Comparison of ENCODE assay signal across 17 cellular contexts in genomic region chr14:102654298-102654697, GRCh38.
DNase-seq lines count a peak whose midpoint lies in the region; ATAC-seq, FAIRE-seq and TF ChIP-seq lines count a peak whose summit lies in the region.
"Had no signal": no experiment of that assay in that cellular context is flagged by ENCODE, and none has a peak within 500 bp of the region (broad histone marks: within the 10 kb centered on the region; RNA-seq: fewer than 3 reads in every experiment).

No MANE protein-coding gene starts in this region.

- peak; percentile 93 to 94 for ATAC-seq in activated CD4-positive, CD25-positive, alpha-beta regulatory T cell treated with anti-CD3 and anti-CD28 coated beads, Interleukin-2, amount 50 U/mL, for 24 hours
- no peak for ATAC-seq in HG03095 (IDR thresholded peaks at IDR 0.05; ENCODE audit: unreplicated experiment)
- ATAC-seq: CD8-positive, alpha-beta T cell had no signal

- H3K36me3 ChIP-seq in bronchial epithelial cell (ENCODE audit: control insufficient read depth, insufficient read depth, low read length): no peaks in the 10 kb centered on the region
- H3K36me3 ChIP-seq: HAP-1 had no signal

- no peak for DNase-seq in activated CD4-positive, CD25-positive, alpha-beta regulatory T cell treated with anti-CD3 and anti-CD28 coated beads, Interleukin-2, amount 50 U/mL, for 72 hours
- DNase-seq in RPMI7951 (ENCODE audit: low read depth) (peak; percentile 9), bronchial epithelial cell (ENCODE audit: low read depth) (peak; percentile 60), GM19238 (ENCODE audit: insufficient read length, low spot score) (no peak), urothelium cell line (ENCODE audit: low spot score) (no peak)
- DNase-seq in stimulated activated CD4-positive, alpha-beta T cell treated with anti-CD3 and anti-CD28 coated beads, Interleukin-15, amount 100 ng/mL, for 48 hours (ENCODE audit: low read depth in 2 of 2): peak; percentile 7 to 15
- DNase-seq: 8988T; activated naive CD8-positive, alpha-beta T cell treated with anti-CD3 and anti-CD28 coated beads, Interleukin-2, amount 10 ng/mL, durations not matched to agents 7 days and 5 days; CD8-positive, alpha-beta T cell; naive B cell; NCI-H1436; NCI-H510A treated with DMSO at 0.1 percent for 48 hours; OCI-M1 had no signal

- H3K27me3 ChIP-seq in bronchial epithelial cell (ENCODE audit: control insufficient read depth, insufficient read depth, low read length): no peaks in the 10 kb centered on the region
- H3K27me3 ChIP-seq: hepatocyte had no signal

- no peak overlapping the region for H3K4me3 ChIP-seq in bronchial epithelial cell (ENCODE audit: low read depth, low read length)
- H3K4me3 ChIP-seq: HAP-1, hepatocyte had no signal

- FAIRE-seq in bronchial epithelial cell (lab: Jason Lieb, UNC): no peak
- no peak for FAIRE-seq in urothelium cell line (lab: Jason Lieb, UNC)

- no peak for TF ChIP-seq CTCF in bronchial epithelial cell (IDR thresholded peaks at IDR 0.05; ENCODE audit: insufficient read depth, low read length, severe bottlenecking)

Comparison
In these comparisons a context has a peak if more than half of its experiments do, and no peak if none do; other contexts are left out.
1. DNase-seq: peak in RPMI7951 (single experiment), bronchial epithelial cell (single experiment) and stimulated activated CD4-positive, alpha-beta T cell treated with anti-CD3 and anti-CD28 coated beads, Interleukin-15, amount 100 ng/mL, for 48 hours (2 of 2); none in activated CD4-positive, CD25-positive, alpha-beta regulatory T cell treated with anti-CD3 and anti-CD28 coated beads, Interleukin-2, amount 50 U/mL, for 72 hours (single experiment), GM19238 (single experiment) and urothelium cell line (single experiment).